7 cellular contexts compared by ENCODE assay signal in genomic region chr3:135066844-135067727, GRCh38.
A peak's percentile ranks its signal among the peaks of the same experiment; 100 is the strongest.
DNase-seq lines count a peak whose midpoint lies in the region.
"Not testable (repeated sequence)": the region's sequence is repeated elsewhere in the genome, so short reads cannot be mapped to it uniquely, and the experiment has no call there.

No MANE protein-coding gene starts in this region.

- not testable (repeated sequence) for H3K36me3 ChIP-seq in SK-N-MC (ENCODE audit: insufficient read depth, low read length)

- peak overlapping the region; percentile 40; the same call in 1 of the 2 replicates for H3K4me3 ChIP-seq in SK-N-MC

- peak overlapping the region; percentile 48; the same call in 1 of the 2 replicates for H3K27ac ChIP-seq in SK-N-MC

- DNase-seq in DMS79 (lab: John Stamatoyannopoulos, UW) (peak; percentile 84), HT1080 (ENCODE audit: low read depth) (peak; percentile 23), NCI-H1105 treated with DMSO at 0.1 percent for 48 hours (lab: John Stamatoyannopoulos, UW) (peak; percentile 95), NCI-H2107 treated with DMSO at 0.1 percent for 48 hours (lab: John Stamatoyannopoulos, UW; ENCODE audit: unreplicated experiment) (peak; percentile 98), NCI-H774 (lab: John Stamatoyannopoulos, UW) (peak; percentile 54), kidney tubule cell (ENCODE audit: low spot score) (peak; percentile 21)
- DNase-seq in SK-N-MC (ENCODE audit: low read depth, low spot score): not testable (repeated sequence)

- H3K9me3 ChIP-seq in SK-N-MC (ENCODE audit: low read depth, low read length): not testable (repeated sequence)

- not testable (repeated sequence) for H3K9ac ChIP-seq in SK-N-MC (ENCODE audit: insufficient read length)
